12 cellular contexts compared by ENCODE assay signal in the genomic region with DNA sequence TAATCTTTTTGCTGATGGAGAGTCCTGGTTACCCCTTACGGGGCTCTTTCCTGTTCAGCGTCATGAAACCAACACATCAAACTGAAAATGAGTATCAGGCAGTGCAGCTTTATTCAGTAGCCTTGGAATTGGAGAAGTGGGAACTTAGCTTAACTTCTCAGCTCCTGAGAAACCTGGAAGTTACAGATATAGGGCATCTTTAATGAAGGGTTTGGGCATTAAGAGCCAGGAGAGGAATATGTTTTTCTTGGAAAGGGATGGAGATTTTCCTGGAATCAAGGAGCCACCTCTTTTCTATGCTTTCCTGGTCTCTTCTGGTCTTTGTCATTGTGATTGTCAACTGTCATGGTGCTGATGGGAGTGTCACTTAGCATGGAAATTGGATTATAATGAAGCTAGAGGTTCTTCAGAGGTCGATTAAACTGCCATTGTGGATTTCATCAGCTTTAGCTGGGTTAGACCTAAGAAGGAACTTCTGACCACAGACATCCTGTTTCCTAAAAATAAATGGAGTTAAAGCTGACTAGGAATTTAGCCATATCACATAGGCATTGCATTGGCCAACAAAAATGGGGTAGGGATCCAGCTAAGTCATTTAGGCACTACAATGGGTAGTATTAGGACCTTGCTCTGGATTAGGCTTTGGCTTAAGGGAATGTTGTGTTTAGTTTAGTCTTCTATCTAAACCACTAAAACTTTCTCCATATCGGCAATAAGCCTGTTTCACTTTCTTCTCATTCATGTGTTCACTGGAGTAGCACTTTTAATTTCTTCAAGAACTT.
A peak's percentile ranks its signal among the peaks of the same experiment; 100 is the strongest.
DNase-seq lines count a peak whose midpoint lies in the region; TF ChIP-seq lines count a peak whose summit lies in the region.
"Had no signal": no experiment of that assay in that cellular context is flagged by ENCODE, and none has a peak within 500 bp of the region (broad histone marks: within the 10 kb centered on the region; RNA-seq: fewer than 3 reads in every experiment).

No MANE protein-coding gene starts in this region.

- no peaks in the 10 kb centered on the region for H3K9me3 Mint-ChIP-seq in type B pancreatic cell
- H3K9me3 Mint-ChIP-seq: activated T-helper 1 cell treated with anti-CD3 and anti-CD28 coated beads, Interleukin-12 subunit alpha, Interleukin-12 subunit beta, Interleukin-2, Interleukin-4 antibody, amounts not matched to agents 30 ng/mL and 10 ng/mL and 1 ng/mL, durations not matched to agents 14 hours and 24 hours and 36 hours had no signal

- no peak overlapping the region for H3K27ac Mint-ChIP-seq in type B pancreatic cell
- H3K27ac Mint-ChIP-seq: activated T-helper 1 cell treated with anti-CD3 and anti-CD28 coated beads, Interleukin-12 subunit alpha, Interleukin-12 subunit beta, Interleukin-2, Interleukin-4 antibody, amounts not matched to agents 30 ng/mL and 10 ng/mL and 1 ng/mL, durations not matched to agents 14 hours and 24 hours and 36 hours had no signal

- H3K27me3 ChIP-seq in fibroblast of lung (ENCODE audit: control insufficient read depth, insufficient read depth, low read length), result no peaks in the 10 kb centered on the region

- no peaks in the 10 kb centered on the region for H3K9me3 ChIP-seq in fibroblast of lung (ENCODE audit: control insufficient read depth, insufficient read depth, low read depth, low read length)

- peak; percentile 42 for DNase-seq in CD1c-positive myeloid dendritic cell (ENCODE audit: extremely low spot score)
- peak; percentile 39 for DNase-seq in H4 (ENCODE audit: low spot score)
- peak; percentile 86 for DNase-seq in SIG-M5 treated with dmso at 0.1 percent for 504 hours (lab: John Stamatoyannopoulos, UW; ENCODE audit: unreplicated experiment)
- DNase-seq in fibroblast of lung (ENCODE audit: low read depth in 2 of 2), result peak; percentile 28 to 62
- no peak for DNase-seq in NCI-H2107 treated with DMSO at 0.1 percent for 48 hours (lab: John Stamatoyannopoulos, UW; ENCODE audit: unreplicated experiment)
- DNase-seq in cerebellar cortex (ENCODE audit: low spot score), result no peak
- no peak for DNase-seq in type B pancreatic cell (ENCODE audit: extremely low spot score, unreplicated experiment)
- DNase-seq in SHP77 (lab: John Stamatoyannopoulos, UW), result no peak
- DNase-seq: NCI-H1105 treated with DMSO at 0.1 percent for 48 hours, substantia nigra had no signal

- peak overlapping the region; percentile 31 for H2AFZ ChIP-seq in fibroblast of lung (ENCODE audit: low read length)

- H3K36me3 Mint-ChIP-seq in type B pancreatic cell, result no peaks in the 10 kb centered on the region

- no peak overlapping the region for H3K27ac ChIP-seq in fibroblast of lung (ENCODE audit: insufficient read depth, low read length)
- H3K27ac ChIP-seq: skin epidermis had no signal

- no peak overlapping the region for H3K9ac ChIP-seq in fibroblast of lung (ENCODE audit: insufficient read depth, low read length)

- H4K20me1 ChIP-seq in fibroblast of lung (ENCODE audit: control insufficient read depth, extremely low read depth, insufficient read depth, low read length), result no peaks in the 10 kb centered on the region

- H3K27me3 Mint-ChIP-seq in type B pancreatic cell, result no peaks in the 10 kb centered on the region

- H3K36me3 ChIP-seq in fibroblast of lung (ENCODE audit: control insufficient read depth, insufficient read depth, low read length), result no peaks in the 10 kb centered on the region

- no peaks in the 10 kb centered on the region for H3K79me2 ChIP-seq in fibroblast of lung (ENCODE audit: control insufficient read depth, insufficient read depth, low read length)

- H3K4me1 Mint-ChIP-seq in type B pancreatic cell (ENCODE audit: unreplicated experiment), result no peaks in the 10 kb centered on the region

- no peaks in the 10 kb centered on the region for H3K4me1 ChIP-seq in fibroblast of lung (ENCODE audit: control insufficient read depth, extremely low read depth, insufficient read depth, low read length)

- no peak overlapping the region for H3K4me3 ChIP-seq in fibroblast of lung (replicated peaks in 1 of 4; ENCODE audit: control extremely low read depth in 1 of 4, insufficient read depth in 1 of 4, low read depth in 3 of 4, low read length in 4 of 4)
- H3K4me3 ChIP-seq: skin epidermis had no signal

- peak overlapping the region; percentile 37 for H3K4me2 ChIP-seq in fibroblast of lung (ENCODE audit: extremely low read depth, insufficient read depth, low read length)

- TF ChIP-seq CTCF in fibroblast of lung (conservative IDR thresholded peaks at IDR 0.05 in 1 of 2, IDR thresholded peaks at IDR 0.05 in 1 of 2; ENCODE audit: low read depth in 1 of 2, low read length in 2 of 2) (no peak), type B pancreatic cell (conservative IDR thresholded peaks at IDR 0.05) (no peak)

- no peak overlapping the region for H3K4me3 Mint-ChIP-seq in type B pancreatic cell
- H3K4me3 Mint-ChIP-seq: activated T-helper 1 cell treated with anti-CD3 and anti-CD28 coated beads, Interleukin-12 subunit alpha, Interleukin-12 subunit beta, Interleukin-2, Interleukin-4 antibody, amounts not matched to agents 30 ng/mL and 10 ng/mL and 1 ng/mL, durations not matched to agents 14 hours and 24 hours and 36 hours had no signal

Comparison
In these comparisons a context has a peak if more than half of its experiments do, and no peak if none do; other contexts are left out.
1. DNase-seq: peak in CD1c-positive myeloid dendritic cell (single experiment), H4 (single experiment), SIG-M5 treated with dmso at 0.1 percent for 504 hours (single experiment) and fibroblast of lung (2 of 2); none in NCI-H2107 treated with DMSO at 0.1 percent for 48 hours (single experiment), cerebellar cortex (single experiment), type B pancreatic cell (single experiment) and SHP77 (0 of 2).